ENCODE assay signal across 15 cellular contexts in genomic region chr9:74609671-74610416, GRCh38.
DNase-seq lines count a peak whose midpoint lies in the region; TF ChIP-seq lines count a peak whose summit lies in the region.
"Had no signal": no experiment of that assay in that cellular context is flagged by ENCODE, and none has a peak within 500 bp of the region (broad histone marks: within the 10 kb centered on the region; RNA-seq: fewer than 3 reads in every experiment).

No MANE protein-coding gene starts in this region.

- H3K9me3 ChIP-seq in Caco-2 = no peaks in the 10 kb centered on the region
- H3K9me3 ChIP-seq: sigmoid colon had no signal

- in situ Hi-C loops in GM13977 (cut with MboI; ENCODE audit: low pct_unique_long_range_greater_than_20kb, low sequenced_read_pairs, unreplicated experiment) = no loop called here

- H3K4me3 Mint-ChIP-seq in osteocyte (ENCODE audit: unreplicated experiment) (no peak overlapping the region), Caco-2 (ENCODE audit: unreplicated experiment) (no peak overlapping the region)
- H3K4me3 Mint-ChIP-seq: CD4-positive, alpha-beta T cell; nephron had no signal

- intact Hi-C loops in Caco-2 (cut with micrococcal nuclease; ENCODE audit: unreplicated experiment) = no loop called here

- no TSS peak for BruUV-seq in Caco-2 (replicated peaks; lab: Mats Ljungman, UMichigan)

- H3K27me3 ChIP-seq in H7 (ENCODE audit: control insufficient read depth, insufficient read depth, low read length) (no peaks in the 10 kb centered on the region), Caco-2 (replicated peaks; ENCODE audit: control insufficient read depth, insufficient read depth, low read length) (no peaks in the 10 kb centered on the region)
- H3K27me3 ChIP-seq: sigmoid colon had no signal

- DNase-seq in GM13977 (ENCODE audit: low spot score) (no peak), H7 (peak; percentile 16), NCI-H2107 (lab: John Stamatoyannopoulos, UW) (peak; percentile 13), choroid plexus epithelial cell (ENCODE audit: low read depth) (peak; percentile 38), NCI-H1417 treated with DMSO at 0.1 percent for 48 hours (lab: John Stamatoyannopoulos, UW) (no peak), osteocyte (ENCODE audit: extremely low spot score, unreplicated experiment) (no peak), Caco-2 (no peak)
- no peak for DNase-seq in central memory CD4-positive, alpha-beta T cell
- DNase-seq: activated CD4-positive, alpha-beta T cell treated with anti-CD3 and anti-CD28 coated beads for 4 hours; CD4-positive, alpha-beta T cell; effector CD4-positive, alpha-beta T cell; left colon; sigmoid colon; substantia nigra had no signal

- H3K36me3 Mint-ChIP-seq in osteocyte (ENCODE audit: unreplicated experiment) (no peaks in the 10 kb centered on the region), Caco-2 (ENCODE audit: insufficient read depth, unreplicated experiment) (no peaks in the 10 kb centered on the region)

- no peaks in the 10 kb centered on the region for H3K36me3 ChIP-seq in H7 (replicated peaks; ENCODE audit: control insufficient read depth, insufficient read depth, low read length)
- H3K36me3 ChIP-seq in Caco-2 (ENCODE audit: control insufficient read depth, insufficient read depth, low read length) = no peaks in the 10 kb centered on the region
- H3K36me3 ChIP-seq: sigmoid colon had no signal

- H3K9me3 Mint-ChIP-seq in osteocyte (ENCODE audit: unreplicated experiment) (no peaks in the 10 kb centered on the region), Caco-2 (ENCODE audit: unreplicated experiment) (no peaks in the 10 kb centered on the region)
- H3K9me3 Mint-ChIP-seq: CD4-positive, alpha-beta T cell; nephron had no signal

- TF ChIP-seq CTCF in GM13977 (IDR thresholded peaks at IDR 0.05; ENCODE audit: extremely low read depth, insufficient read depth, missing control alignments) = peak; percentile 4
- TF ChIP-seq CTCF in choroid plexus epithelial cell (conservative IDR thresholded peaks at IDR 0.05; ENCODE audit: low read depth, low read length) = no peak
- no peak for TF ChIP-seq CTCF in osteocyte (IDR thresholded peaks at IDR 0.05)
- TF ChIP-seq CTCF in Caco-2 (IDR thresholded peaks at IDR 0.05; ENCODE audit: insufficient read depth in 1 of 2, low read depth in 1 of 2, low read length in 1 of 2, severe bottlenecking in 1 of 2, unreplicated experiment in 1 of 2) = no peak

- POLR2A ChIA-PET in Caco-2 (lab: Charles Lee) = no interaction called here

- CTCF ChIA-PET in Caco-2 (lab: Charles Lee) = no interaction called here

- H3K27ac Mint-ChIP-seq in osteocyte (ENCODE audit: unreplicated experiment) = no peak overlapping the region
- no peak overlapping the region for H3K27ac Mint-ChIP-seq in Caco-2 (ENCODE audit: unreplicated experiment)
- H3K27ac Mint-ChIP-seq: CD4-positive, alpha-beta T cell; nephron had no signal

- H3K4me1 ChIP-seq in Caco-2 = no peaks in the 10 kb centered on the region
- H3K4me1 ChIP-seq: sigmoid colon had no signal

- H3K4me1 Mint-ChIP-seq in osteocyte (ENCODE audit: unreplicated experiment) (no peaks in the 10 kb centered on the region), Caco-2 (ENCODE audit: low read depth, unreplicated experiment) (no peaks in the 10 kb centered on the region)
- H3K4me1 Mint-ChIP-seq: nephron had no signal

- H3K27me3 Mint-ChIP-seq in osteocyte (ENCODE audit: unreplicated experiment) = no peaks in the 10 kb centered on the region
- H3K27me3 Mint-ChIP-seq in Caco-2 (ENCODE audit: insufficient read depth, unreplicated experiment) = no peaks in the 10 kb centered on the region

- H3K4me3 ChIP-seq in H7 (ENCODE audit: insufficient read depth, low read depth, low read length) (no peak overlapping the region), choroid plexus epithelial cell (ENCODE audit: low read depth, low read length) (no peak overlapping the region), Caco-2 (ENCODE audit: low read depth, low read length) (no peak overlapping the region)
- H3K4me3 ChIP-seq: sigmoid colon had no signal

Comparison
In these comparisons a context has a peak if more than half of its experiments do, and no peak if none do; other contexts are left out.
1. DNase-seq: peak in H7 (single experiment), NCI-H2107 (single experiment) and choroid plexus epithelial cell (single experiment); none in GM13977 (single experiment), NCI-H1417 treated with DMSO at 0.1 percent for 48 hours (single experiment), central memory CD4-positive, alpha-beta T cell (single experiment), osteocyte (single experiment) and Caco-2 (0 of 2).